21 cellular contexts compared by ENCODE assay signal in genomic region chr2:238326801-238327365, GRCh38. TPM values are rescaled to one million over a fixed set of nuclear protein-coding genes. Genes with fewer than 3 reads are reported as not detected.
DNase-seq lines count a peak whose midpoint lies in the region; ATAC-seq and TF ChIP-seq lines count a peak whose summit lies in the region.
"Had no signal": no experiment of that assay in that cellular context is flagged by ENCODE, and none has a peak within 500 bp of the region (broad histone marks: within the 10 kb centered on the region; RNA-seq: fewer than 3 reads in every experiment).

No MANE protein-coding gene starts in this region.

- peak; percentile 47 for DNase-seq in AG10803 (ENCODE audit: low read depth)
- peak; percentile 17 for DNase-seq in GM04504 (ENCODE audit: low read depth)
- no peak for DNase-seq in T-helper 17 cell
- no peak for DNase-seq in neuronal stem cell (ENCODE audit: low spot score)
- no peak for DNase-seq in GM13977 (ENCODE audit: low spot score)
- no peak for DNase-seq in cortex of kidney (lab: John Stamatoyannopoulos, UW)
- DNase-seq: Caco-2; CD4-positive, alpha-beta memory T cell; DMS 273 treated with DMSO at 0.1 percent for 48 hours; DMS79 treated with DMSO at 0.1 percent for 48 hours; NCI-H1105; NCI-H2029 treated with DMSO at 0.1 percent for 48 hours; NCI-H226; NCI-H510A treated with DMSO at 0.1 percent for 48 hours; NCI-H748 treated with DMSO at 0.1 percent for 48 hours; NK-92 treated with Interleukin-12 subunit alpha and Interleukin-12 subunit beta, amount 100 ng/mL, for 24 hours; SIG-M5; SK-N-SH had no signal

- H3K4me1 Mint-ChIP-seq in T-helper 17 cell, result peaks cover 10% of the 10 kb centered on the region

- no peaks in the 10 kb centered on the region for H3K4me1 ChIP-seq in neuronal stem cell (ENCODE audit: control insufficient read depth in 2 of 2, insufficient read depth in 1 of 2, low read depth in 1 of 2, low read length in 2 of 2)
- H3K4me1 ChIP-seq: Caco-2 had no signal

- H3K9ac ChIP-seq in neuronal stem cell (ENCODE audit: low read depth, low read length, poor library complexity), result no peak overlapping the region
- H3K9ac ChIP-seq: BLaER1, SK-N-SH had no signal

- no peak overlapping the region for H3K18ac ChIP-seq in neuronal stem cell (ENCODE audit: low read length)

- H2BK120ac ChIP-seq in neuronal stem cell (ENCODE audit: low read depth, low read length), result no peak overlapping the region

- no peak overlapping the region for H3K27ac ChIP-seq in neuronal stem cell (replicated peaks; ENCODE audit: low read length)
- H3K27ac ChIP-seq: BLaER1 had no signal

- no peak overlapping the region for H2BK15ac ChIP-seq in neuronal stem cell (ENCODE audit: low read length)

- H3K27me3 Mint-ChIP-seq in T-helper 17 cell, result no peaks in the 10 kb centered on the region
- H3K27me3 Mint-ChIP-seq: CD4-positive, alpha-beta memory T cell had no signal

- no peak overlapping the region for H2BK12ac ChIP-seq in neuronal stem cell (ENCODE audit: low read length)

- H3K4me3 Mint-ChIP-seq in T-helper 17 cell, result no peak overlapping the region
- H3K4me3 Mint-ChIP-seq: CD4-positive, alpha-beta memory T cell had no signal

- no peak overlapping the region for H2AK5ac ChIP-seq in neuronal stem cell (ENCODE audit: low read depth, low read length)

- H3K4me2 ChIP-seq in neuronal stem cell (ENCODE audit: insufficient read depth, low read length, poor library complexity, severe bottlenecking), result no peak overlapping the region
- H3K4me2 ChIP-seq: BLaER1, SK-N-SH had no signal

- peaks cover 7% of the 10 kb centered on the region for H3K79me1 ChIP-seq in neuronal stem cell (ENCODE audit: low read depth, low read length)

- H3K4ac ChIP-seq in neuronal stem cell (ENCODE audit: low read length), result no peak overlapping the region

- peaks cover 25% of the 10 kb centered on the region for H3K36me3 Mint-ChIP-seq in T-helper 17 cell (ENCODE audit: low read depth)

- TF ChIP-seq CTCF in AG10803 (conservative IDR thresholded peaks at IDR 0.05; ENCODE audit: low read length) (no peak), GM13977 (IDR thresholded peaks at IDR 0.05; ENCODE audit: extremely low read depth, insufficient read depth, missing control alignments) (no peak)

- H2AFZ ChIP-seq in neuronal stem cell (ENCODE audit: low read length), result no peak overlapping the region

- in situ Hi-C loops in GM13977 (cut with MboI; ENCODE audit: low pct_unique_long_range_greater_than_20kb, low sequenced_read_pairs, unreplicated experiment), result no loop called here

- H3K14ac ChIP-seq in neuronal stem cell (ENCODE audit: low read length), result peak overlapping the region; percentile 75

- H3K4me3 ChIP-seq in AG10803 (ENCODE audit: low read length) (no peak overlapping the region), neuronal stem cell (ENCODE audit: low read length in 2 of 2) (no peak overlapping the region)
- H3K4me3 ChIP-seq: BLaER1, K562 had no signal

- H3K9me3 ChIP-seq in T-helper 17 cell (ENCODE audit: control insufficient read depth, low read length, poor library complexity, severe bottlenecking) (no peaks in the 10 kb centered on the region), neuronal stem cell (replicated peaks in 1 of 2; ENCODE audit: control insufficient read depth in 2 of 2, insufficient read depth in 1 of 2, low read depth in 1 of 2, low read length in 2 of 2) (peaks cover 0 to 3% of the 10 kb centered on the region in 2 donors)
- H3K9me3 ChIP-seq: Caco-2, SK-N-SH had no signal

- H3K36me3 ChIP-seq in neuronal stem cell (replicated peaks in 1 of 2; ENCODE audit: control insufficient read depth in 2 of 2, insufficient read depth in 2 of 2, low read length in 2 of 2), result peaks cover 15 to 57% of the 10 kb centered on the region in 2 donors

- H3K27ac Mint-ChIP-seq in T-helper 17 cell, result peak overlapping the region; percentile 19
- H3K27ac Mint-ChIP-seq: CD4-positive, alpha-beta memory T cell had no signal

- H4K91ac ChIP-seq in neuronal stem cell (ENCODE audit: low read depth, low read length, poor library complexity), result no peak overlapping the region

- H2BK5ac ChIP-seq in neuronal stem cell (ENCODE audit: low read length), result peak overlapping the region; percentile 29

- ATAC-seq in T-helper 17 cell, result no peak
- no peak for ATAC-seq in GM21529 (IDR thresholded peaks at IDR 0.05; ENCODE audit: unreplicated experiment)
- ATAC-seq: K562 had no signal

- WGBS in neuronal stem cell (ENCODE audit: extremely low coverage in 2 of 2, insufficient read length in 2 of 2, insufficient replicate concordance in 1 of 2), 2 donors, result no CpG with 5 or more reads among the region's 12 CpGs

- H3K23ac ChIP-seq in neuronal stem cell (ENCODE audit: low read depth, low read length, poor library complexity), result peak overlapping the region; percentile 58

- H4K8ac ChIP-seq in neuronal stem cell (ENCODE audit: low read depth, low read length), result no peak overlapping the region

- no peaks in the 10 kb centered on the region for H3K27me3 ChIP-seq in neuronal stem cell (ENCODE audit: control insufficient read depth in 3 of 3, insufficient read depth in 3 of 3, low read depth in 1 of 3, low read length in 3 of 3)
- H3K27me3 ChIP-seq: BLaER1 had no signal

RNA-seq across cellular contexts. Expression of gene TRAF3IP1, which starts 6.6 kb away (rescaled TPM):
- 1 to 10 TPM; 8.9 to 9.3 TPM for total RNA-seq in T-helper 17 cell
- 13.8 TPM for polyA plus RNA-seq in neuronal stem cell (2013, experiment 1 of 2)
- polyA plus RNA-seq in neuronal stem cell (2013, experiment 2 of 2), result 14.5 TPM

RNA-seq across cellular contexts. Expression of gene PER2, which starts 38.5 kb away (rescaled TPM):
- 10 to 100 TPM; 40.7 to 40.8 TPM for total RNA-seq in T-helper 17 cell
- polyA plus RNA-seq in neuronal stem cell (2013, experiment 1 of 2), result 2.4 TPM
- polyA plus RNA-seq in neuronal stem cell (2013, experiment 2 of 2), result 2.6 TPM

Comparison
In these comparisons a context has a peak if more than half of its experiments do, and no peak if none do; other contexts are left out.
1. DNase-seq: peak in AG10803 (single experiment) and GM04504 (single experiment); none in T-helper 17 cell (0 of 3), neuronal stem cell (single experiment), GM13977 (single experiment) and cortex of kidney (single experiment).